2 cellular contexts compared by ENCODE assay signal in genomic region chr2:228377533-228377932, GRCh38.
TF ChIP-seq lines count a peak whose summit lies in the region.

No MANE protein-coding gene starts in this region.

TF ChIP-seq in SK-N-SH treated with all-trans-retinoic acid at 6 μM for 48 hours, 23 proteins besides CTCF, POLR2A, EP300 and RAD21 (continued from another document):
- TF ChIP-seq TSHZ2 (CRISPR knock-in tag; IDR thresholded peaks at IDR 0.05), result no peak
TF ChIP-seq in SK-N-SH treated with all-trans-retinoic acid at 6 μM for 48 hours: peak in this region for 0.

TF ChIP-seq in SK-N-SH, 30 proteins besides CTCF, POLR2A, EP300 and RAD21 (continued from another document):
- TF ChIP-seq NRF1 (IDR thresholded peaks at IDR 0.05; ENCODE audit: low read depth, low read length) (no peak), CHD2 (IDR thresholded peaks at IDR 0.05; ENCODE audit: low read length, partially characterized antibody) (no peak), POLR2AphosphoS5 (IDR thresholded peaks at IDR 0.05; ENCODE audit: low read depth, low read length) (no peak), RCOR1 (IDR thresholded peaks at IDR 0.05; ENCODE audit: low read length) (no peak)
